In genomic region chr11:101231207-101231834, GRCh38 we compare ENCODE assay signal across 4 cellular contexts.
DNase-seq lines count a peak whose midpoint lies in the region; ATAC-seq and TF ChIP-seq lines count a peak whose summit lies in the region.
"Not testable (repeated sequence)": the region's sequence is repeated elsewhere in the genome, so short reads cannot be mapped to it uniquely, and the experiment has no call there.

No MANE protein-coding gene starts in this region.

- H3K36me3 ChIP-seq in esophagus muscularis mucosa, lower lobe of right lung: not testable (repeated sequence)

- H3K27me3 ChIP-seq in esophagus muscularis mucosa; lower lobe of right lung (ENCODE audit: low read depth): not testable (repeated sequence)

- not testable (repeated sequence) for TF ChIP-seq POLR2A in esophagus muscularis mucosa (IDR thresholded peaks at IDR 0.05; ENCODE audit: low read depth)

- ATAC-seq in lower lobe of right lung: peak; percentile 18 to 32
- peak; percentile 31 for ATAC-seq in stimulated activated effector memory CD8-positive, alpha-beta T cell treated with anti-CD3 and anti-CD28 coated beads, Interleukin-12 subunit alpha, Interleukin-12 subunit beta, amount 100 ng/mL, for 72 hours

- peaks cover 23% of the 10 kb centered on the region for H3K9me3 Mint-ChIP-seq in stimulated activated effector memory CD8-positive, alpha-beta T cell treated with anti-CD3 and anti-CD28 coated beads, Interleukin-12 subunit alpha, Interleukin-12 subunit beta, amount 100 ng/mL, for 72 hours

- H3K9me3 ChIP-seq in esophagus muscularis mucosa: peaks cover 0 to 12% (median 3%) of the 10 kb centered on the region in 4 donors
- H3K9me3 ChIP-seq in lower lobe of right lung: not testable (repeated sequence)

- H3K27ac ChIP-seq in esophagus muscularis mucosa (replicated peaks in 1 of 4); lower lobe of right lung: not testable (repeated sequence)

- TF ChIP-seq EP300 in esophagus muscularis mucosa (IDR thresholded peaks at IDR 0.05): not testable (repeated sequence)

- H3K4me1 Mint-ChIP-seq in stimulated activated effector memory CD8-positive, alpha-beta T cell treated with anti-CD3 and anti-CD28 coated beads, Interleukin-12 subunit alpha, Interleukin-12 subunit beta, amount 100 ng/mL, for 72 hours: not testable (repeated sequence)

- not testable (repeated sequence) for H3K4me1 ChIP-seq in esophagus muscularis mucosa, lower lobe of right lung

- H3K36me3 Mint-ChIP-seq in stimulated activated effector memory CD8-positive, alpha-beta T cell treated with anti-CD3 and anti-CD28 coated beads, Interleukin-12 subunit alpha, Interleukin-12 subunit beta, amount 100 ng/mL, for 72 hours: not testable (repeated sequence)

- not testable (repeated sequence) for H3K4me3 Mint-ChIP-seq in stimulated activated effector memory CD8-positive, alpha-beta T cell treated with anti-CD3 and anti-CD28 coated beads, Interleukin-12 subunit alpha, Interleukin-12 subunit beta, amount 100 ng/mL, for 72 hours

- not testable (repeated sequence) for H3K4me3 ChIP-seq in esophagus muscularis mucosa, lower lobe of right lung

- DNase-seq in activated gamma-delta T cell (lab: John Stamatoyannopoulos, UW) (peak; percentile 4), esophagus muscularis mucosa (ENCODE audit: extremely low spot score) (peak; percentile 70)
- DNase-seq in lower lobe of right lung: not testable (repeated sequence)
- DNase-seq in stimulated activated effector memory CD8-positive, alpha-beta T cell treated with anti-CD3 and anti-CD28 coated beads, Interleukin-12 subunit alpha, Interleukin-12 subunit beta, amount 100 ng/mL, for 72 hours (ENCODE audit: low spot score in 2 of 2): peak in 1 of 2 donors; percentile 17

- not testable (repeated sequence) for H3K27ac Mint-ChIP-seq in stimulated activated effector memory CD8-positive, alpha-beta T cell treated with anti-CD3 and anti-CD28 coated beads, Interleukin-12 subunit alpha, Interleukin-12 subunit beta, amount 100 ng/mL, for 72 hours

- WGBS in esophagus muscularis mucosa: 86% methylated on average over 10 of the region's 16 CpGs

- not testable (repeated sequence) for TF ChIP-seq CTCF in esophagus muscularis mucosa (IDR thresholded peaks at IDR 0.05); lower lobe of right lung (IDR thresholded peaks at IDR 0.05)

- intact Hi-C loops in esophagus muscularis mucosa (cut with DNase I); lower lobe of right lung (cut with DNase I): not testable (repeated sequence)
